ENCODE assay signal across 25 cellular contexts in the genomic region with DNA sequence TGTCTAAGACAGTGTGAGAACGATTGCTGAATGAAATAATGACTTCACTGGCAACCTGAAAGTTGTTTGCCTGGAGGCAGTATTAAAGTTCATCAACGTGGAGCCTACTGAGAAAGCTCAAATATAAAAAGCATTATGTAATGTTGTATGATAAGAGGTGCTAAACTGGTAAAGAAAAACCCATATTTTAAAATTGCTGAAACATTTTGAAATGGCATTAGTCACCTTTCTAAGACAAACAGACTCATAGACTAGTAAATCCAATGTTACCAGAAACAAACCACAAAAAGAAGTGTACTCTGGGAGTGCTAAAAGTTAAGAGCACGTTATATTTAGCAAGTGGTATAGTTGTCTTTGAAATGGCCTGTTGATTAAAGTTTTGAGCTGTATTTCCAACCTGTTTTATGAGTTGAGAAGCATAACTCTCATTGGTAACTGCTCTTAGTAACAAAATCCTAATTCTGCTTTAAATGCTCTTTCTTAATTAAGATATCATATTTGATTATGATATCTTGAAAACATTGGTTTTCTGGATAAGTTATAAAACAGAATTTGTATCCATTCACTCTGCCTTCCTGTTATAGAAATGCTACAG.
DNase-seq lines count a peak whose midpoint lies in the region; TF ChIP-seq lines count a peak whose summit lies in the region.
"Had no signal": no experiment of that assay in that cellular context is flagged by ENCODE, and none has a peak within 500 bp of the region (broad histone marks: within the 10 kb centered on the region; RNA-seq: fewer than 3 reads in every experiment).

No MANE protein-coding gene starts in this region.

- H3K4me3 Mint-ChIP-seq in activated CD4-positive, alpha-beta T cell treated with anti-CD3 and anti-CD28 coated beads, Interleukin-2, amount 10 ng/mL, durations not matched to agents 7 days and 5 days: no peak overlapping the region
- H3K4me3 Mint-ChIP-seq: activated CD8-positive, alpha-beta memory T cell treated with anti-CD3 and anti-CD28 coated beads, Interleukin-2, amount 10 ng/mL, durations not matched to agents 7 days and 5 days; brain; WTC11 had no signal

- CTCF ChIA-PET in activated CD4-positive, alpha-beta T cell treated with anti-CD3 and anti-CD28 coated beads, Interleukin-2, amount 10 ng/mL, durations not matched to agents 7 days and 5 days (lab: Charles Lee): no interaction called here

- no peak overlapping the region for H3K4me3 ChIP-seq in choroid plexus epithelial cell (ENCODE audit: low read depth, low read length)
- H3K4me3 ChIP-seq: BLaER1, mucosa of descending colon, skin epidermis, upper lobe of right lung had no signal

- no peak overlapping the region for H3K27ac Mint-ChIP-seq in activated CD4-positive, alpha-beta T cell treated with anti-CD3 and anti-CD28 coated beads, Interleukin-2, amount 10 ng/mL, durations not matched to agents 7 days and 5 days
- H3K27ac Mint-ChIP-seq: activated CD8-positive, alpha-beta memory T cell treated with anti-CD3 and anti-CD28 coated beads, Interleukin-2, amount 10 ng/mL, durations not matched to agents 7 days and 5 days; brain; WTC11 had no signal

- POLR2A ChIA-PET in activated CD4-positive, alpha-beta T cell treated with anti-CD3 and anti-CD28 coated beads, Interleukin-2, amount 10 ng/mL, durations not matched to agents 7 days and 5 days (lab: Charles Lee): no interaction called here

- H3K4me1 Mint-ChIP-seq in activated CD4-positive, alpha-beta T cell treated with anti-CD3 and anti-CD28 coated beads, Interleukin-2, amount 10 ng/mL, durations not matched to agents 7 days and 5 days: no peaks in the 10 kb centered on the region
- H3K4me1 Mint-ChIP-seq: activated CD8-positive, alpha-beta memory T cell treated with anti-CD3 and anti-CD28 coated beads, Interleukin-2, amount 10 ng/mL, durations not matched to agents 7 days and 5 days; brain had no signal

- TF ChIP-seq CTCF in choroid plexus epithelial cell (conservative IDR thresholded peaks at IDR 0.05; ENCODE audit: low read depth, low read length) (no peak), GM13976 (IDR thresholded peaks at IDR 0.05; ENCODE audit: borderline replicate concordance, control extremely low read depth, extremely low read depth, insufficient read depth, missing control alignments) (no peak)

- H3K27me3 Mint-ChIP-seq in activated CD4-positive, alpha-beta T cell treated with anti-CD3 and anti-CD28 coated beads, Interleukin-2, amount 10 ng/mL, durations not matched to agents 7 days and 5 days: no peaks in the 10 kb centered on the region
- H3K27me3 Mint-ChIP-seq: activated CD8-positive, alpha-beta memory T cell treated with anti-CD3 and anti-CD28 coated beads, Interleukin-2, amount 10 ng/mL, durations not matched to agents 7 days and 5 days had no signal

- no peaks in the 10 kb centered on the region for H3K36me3 Mint-ChIP-seq in activated CD4-positive, alpha-beta T cell treated with anti-CD3 and anti-CD28 coated beads, Interleukin-2, amount 10 ng/mL, durations not matched to agents 7 days and 5 days (ENCODE audit: low read depth)
- H3K36me3 Mint-ChIP-seq: activated CD8-positive, alpha-beta memory T cell treated with anti-CD3 and anti-CD28 coated beads, Interleukin-2, amount 10 ng/mL, durations not matched to agents 7 days and 5 days had no signal

- H3K9me3 Mint-ChIP-seq in activated CD4-positive, alpha-beta T cell treated with anti-CD3 and anti-CD28 coated beads, Interleukin-2, amount 10 ng/mL, durations not matched to agents 7 days and 5 days: no peaks in the 10 kb centered on the region

- DNase-seq in Daoy (ENCODE audit: low read depth) (peak; percentile 23), M059J (ENCODE audit: low read depth) (peak; percentile 83), choroid plexus epithelial cell (ENCODE audit: low read depth) (peak; percentile 61), myocyte (ENCODE audit: low read depth) (peak; percentile 32), GM13976 (ENCODE audit: low spot score) (no peak), NCI-H187 (lab: John Stamatoyannopoulos, UW) (no peak), UCSD-AML1 (lab: John Stamatoyannopoulos, UW; ENCODE audit: unreplicated experiment) (no peak)
- DNase-seq in activated CD4-positive, alpha-beta T cell treated with anti-CD3 and anti-CD28 coated beads, Interleukin-2, amount 10 ng/mL, durations not matched to agents 7 days and 5 days: no peak
- DNase-seq: activated CD8-positive, alpha-beta memory T cell treated with anti-CD3 and anti-CD28 coated beads, Interleukin-2, amount 10 ng/mL, durations not matched to agents 7 days and 5 days; activated effector memory CD4-positive, alpha-beta T cell treated with anti-CD3 and anti-CD28 coated beads, Interleukin-2, amount 50 U/mL, for 16 hours; DMS53; effector CD8-positive, alpha-beta T cell; glutamatergic neuron; H7; Kasumi-1; kidney; mucosa of descending colon; NCI-H2029; NCI-H526; stimulated activated naive CD4-positive, alpha-beta T cell; upper lobe of right lung had no signal

- in situ Hi-C loops in GM13976 (cut with MboI; ENCODE audit: low sequenced_read_pairs, unreplicated experiment): no loop called here

Comparison
In these comparisons a context has a peak if more than half of its experiments do, and no peak if none do; other contexts are left out.
1. DNase-seq: peak in Daoy (single experiment), M059J (single experiment), choroid plexus epithelial cell (single experiment) and myocyte (single experiment); none in GM13976 (single experiment), NCI-H187 (0 of 2), UCSD-AML1 (single experiment) and activated CD4-positive, alpha-beta T cell treated with anti-CD3 and anti-CD28 coated beads, Interleukin-2, amount 10 ng/mL, durations not matched to agents 7 days and 5 days (single experiment).